In genomic region chr6:36068012-36068392, GRCh38 we compare ENCODE assay signal across 1 cellular context.
TF ChIP-seq lines count a peak whose summit lies in the region.

No MANE protein-coding gene starts in this region.

TF ChIP-seq in K562, 482 proteins besides CTCF, POLR2A, EP300 and RAD21 (continues in another document):
- 0 out of 2 replicates have a peak, but pooled peaks have one; percentile 38 for TF ChIP-seq NKRF (IDR thresholded peaks at IDR 0.05; ENCODE audit: borderline replicate concordance)
- 0 out of 2 replicates have a peak, but pooled peaks have one; percentile 18 for TF ChIP-seq TRIM25 (IDR thresholded peaks at IDR 0.05; ENCODE audit: borderline replicate concordance)
- no peak for TF ChIP-seq TFE3 (CRISPR knock-in tag; IDR thresholded peaks at IDR 0.05)
- no peak for TF ChIP-seq CBX2 (IDR thresholded peaks at IDR 0.05; ENCODE audit: insufficient read depth, low read length, poor library complexity, severe bottlenecking)
- TF ChIP-seq ZNF778 (CRISPR knock-in tag; IDR thresholded peaks at IDR 0.05): no peak
- TF ChIP-seq SPI1 (IDR thresholded peaks at IDR 0.05; ENCODE audit: borderline replicate concordance, low read depth, low read length): peak; percentile 72
- TF ChIP-seq ZNF507 (tag; conservative IDR thresholded peaks at IDR 0.05): peak; percentile 83
- no peak for TF ChIP-seq ZSCAN29 (IDR thresholded peaks at IDR 0.05)
- no peak for TF ChIP-seq PHB (CRISPR knock-in tag; IDR thresholded peaks at IDR 0.05)
- TF ChIP-seq DPF2 (IDR thresholded peaks at IDR 0.05): 0 out of 2 replicates have a peak, but pooled peaks have one; percentile 3
- no peak for TF ChIP-seq E2F4 (CRISPR knock-in tag; IDR thresholded peaks at IDR 0.05; ENCODE audit: low read depth)
- no peak for TF ChIP-seq E2F1 (CRISPR knock-in tag; IDR thresholded peaks at IDR 0.05)
- no peak for TF ChIP-seq SETDB1 (IDR thresholded peaks at IDR 0.05; ENCODE audit: low read length)
- peak in 1 of 2 experiments; percentile 24; a peak in 1 of 4 replicates for TF ChIP-seq MLLT1 (IDR thresholded peaks at IDR 0.05)
- TF ChIP-seq EP400 (IDR thresholded peaks at IDR 0.05): peak; percentile 23; the same call in 1 of the 2 replicates
- peak; percentile 50 for TF ChIP-seq E2F8 (IDR thresholded peaks at IDR 0.05; ENCODE audit: low read depth, partially characterized antibody)
- TF ChIP-seq ZNF232 (CRISPR knock-in tag; IDR thresholded peaks at IDR 0.05): no peak
- no peak for TF ChIP-seq ZNF23 (CRISPR knock-in tag; IDR thresholded peaks at IDR 0.05)
- TF ChIP-seq SMARCA5 (IDR thresholded peaks at IDR 0.05): peak; percentile 99
- TF ChIP-seq ZFX (CRISPR knock-in tag; IDR thresholded peaks at IDR 0.05): no peak
- no peak for TF ChIP-seq GTF3C2 (IDR thresholded peaks at IDR 0.05; ENCODE audit: borderline replicate concordance, extremely low read depth, insufficient read length)
- peak; percentile 62; the same call in 1 of the 2 replicates for TF ChIP-seq ZNF512 (tag; IDR thresholded peaks at IDR 0.05)
- no peak for TF ChIP-seq EZH2 (IDR thresholded peaks at IDR 0.05; ENCODE audit: borderline replicate concordance, low read depth, low read length)
- TF ChIP-seq TRIM24 (IDR thresholded peaks at IDR 0.05): peak in 1 of 2 experiments; percentile 9; a peak in 1 of 4 replicates
- no peak for TF ChIP-seq SRF (CRISPR knock-in tag; IDR thresholded peaks at IDR 0.05)
- peak in 1 of 2 experiments; percentile 17 for TF ChIP-seq AFF1 (IDR thresholded peaks at IDR 0.05; ENCODE audit: low read depth in 1 of 2, partially characterized antibody in 2 of 2)
- no peak for TF ChIP-seq ZNF174 (CRISPR knock-in tag; IDR thresholded peaks at IDR 0.05)
- peak; percentile 23; the same call in 1 of the 2 replicates for TF ChIP-seq LARP7 (IDR thresholded peaks at IDR 0.05)
- TF ChIP-seq TFAP4 (CRISPR knock-in tag; IDR thresholded peaks at IDR 0.05; ENCODE audit: borderline replicate concordance): no peak
- no peak for TF ChIP-seq ELK3 (CRISPR knock-in tag; IDR thresholded peaks at IDR 0.05)
- no peak for TF ChIP-seq ZNF165 (CRISPR knock-in tag; IDR thresholded peaks at IDR 0.05; ENCODE audit: borderline replicate concordance)
